1 cellular context compared by ENCODE assay signal in the genomic region with DNA sequence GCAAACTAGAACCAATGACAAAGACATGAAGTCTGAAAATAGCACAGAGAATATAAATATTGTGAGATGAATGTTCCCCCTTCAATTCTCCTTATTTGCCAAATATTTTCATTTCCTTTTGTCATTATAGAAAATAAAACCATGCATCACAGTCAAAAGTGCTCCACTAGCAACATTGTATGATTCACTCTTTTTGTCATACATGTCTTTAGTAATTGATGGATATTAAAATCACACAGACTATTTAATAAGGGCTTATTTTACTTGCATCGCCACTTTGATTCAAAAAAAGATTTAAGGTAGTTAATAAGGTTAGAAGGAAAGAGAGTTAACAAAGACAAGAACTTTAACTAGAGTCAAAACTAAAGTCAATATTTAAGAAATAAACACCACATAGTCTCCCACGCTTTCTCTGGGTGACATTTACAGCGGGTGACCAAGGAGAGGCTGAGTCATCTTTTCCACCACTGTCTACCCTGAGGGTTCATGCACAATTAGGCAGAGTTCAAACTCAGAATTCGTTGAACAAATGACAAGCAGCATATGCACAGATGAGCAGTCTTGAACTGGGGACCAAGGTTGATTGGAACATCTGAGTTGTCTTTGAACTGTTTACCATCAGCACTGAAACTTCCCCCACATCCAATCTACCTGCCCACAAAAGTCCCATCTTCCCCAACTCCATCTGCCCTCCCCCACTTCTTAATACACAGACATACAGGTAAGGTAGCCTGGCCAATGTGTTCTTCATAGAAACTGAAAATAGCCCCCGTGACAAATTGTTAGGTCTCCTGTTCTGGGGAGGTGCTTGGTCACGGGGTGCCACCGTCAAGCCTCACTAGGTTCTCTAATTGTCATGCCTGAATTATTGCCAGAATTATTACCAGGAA.
TF ChIP-seq lines count a peak whose summit lies in the region.

No MANE protein-coding gene starts in this region.

TF ChIP-seq in GM12878, 131 proteins besides CTCF, POLR2A, EP300 and RAD21 (continued from another document and continues in another):
- TF ChIP-seq ZBED1 (IDR thresholded peaks at IDR 0.05; ENCODE audit: borderline replicate concordance) (peak; percentile 90; the same call in 1 of the 2 replicates), SIX5 (IDR thresholded peaks at IDR 0.05; ENCODE audit: low read depth, low read length, severe bottlenecking) (no peak), CHD1 (IDR thresholded peaks at IDR 0.05; ENCODE audit: low read depth, low read length) (no peak), SRF (IDR thresholded peaks at IDR 0.05; ENCODE audit: low read depth in 2 of 2, low read length in 2 of 2) (no peak), WRNIP1 (IDR thresholded peaks at IDR 0.05; ENCODE audit: borderline replicate concordance, low read depth, low read length) (no peak), SREBF2 (IDR thresholded peaks at IDR 0.05; ENCODE audit: low read length) (no peak), MXI1 (IDR thresholded peaks at IDR 0.05; ENCODE audit: low read depth, low read length) (no peak), PML (IDR thresholded peaks at IDR 0.05; ENCODE audit: low read length) (peak; percentile 79), EZH2 (IDR thresholded peaks at IDR 0.05; ENCODE audit: borderline replicate concordance, control insufficient read depth, low read depth, low read length) (no peak), PAX5 (IDR thresholded peaks at IDR 0.05; ENCODE audit: borderline replicate concordance, low read depth, low read length) (peak; percentile 90), RAD51 (IDR thresholded peaks at IDR 0.05) (peak; percentile 76), TARDBP (IDR thresholded peaks at IDR 0.05; ENCODE audit: borderline replicate concordance) (no peak), FOXM1 (IDR thresholded peaks at IDR 0.05; ENCODE audit: low read depth, low read length) (peak; percentile 83; the same call in 1 of the 2 replicates), SP1 (IDR thresholded peaks at IDR 0.05; ENCODE audit: low read depth, low read length) (no peak), SUZ12 (IDR thresholded peaks at IDR 0.05; ENCODE audit: unreplicated experiment) (no peak), CHD2 (IDR thresholded peaks at IDR 0.05; ENCODE audit: borderline replicate concordance, low read depth, low read length) (no peak), BHLHE40 (IDR thresholded peaks at IDR 0.05; ENCODE audit: borderline replicate concordance in 1 of 2, low read depth in 2 of 2, low read length in 1 of 2) (peak; percentile 71 to 73), HDAC6 (IDR thresholded peaks at IDR 0.05; ENCODE audit: unreplicated experiment) (no peak), RFX5 (IDR thresholded peaks at IDR 0.05; ENCODE audit: low read depth, low read length) (no peak), IKZF2 (IDR thresholded peaks at IDR 0.05) (peak; percentile 69 to 71; a peak in 3 of 4 replicates), BCL11A (IDR thresholded peaks at IDR 0.05; ENCODE audit: low read depth, low read length) (peak; percentile 91), POLR2AphosphoS2 (IDR thresholded peaks at IDR 0.05; ENCODE audit: low read depth, low read length) (no peak), TCF3 (IDR thresholded peaks at IDR 0.05; ENCODE audit: borderline replicate concordance, insufficient read depth, low read depth, low read length) (no peak), RBBP5 (conservative IDR thresholded peaks at IDR 0.05) (no peak), CREM (IDR thresholded peaks at IDR 0.05; ENCODE audit: low read depth) (peak; percentile 81), YY1 (IDR thresholded peaks at IDR 0.05; ENCODE audit: low read depth, low read length) (no peak), MYB (IDR thresholded peaks at IDR 0.05; ENCODE audit: borderline replicate concordance, low read depth, low read length) (no peak), BRCA1 (IDR thresholded peaks at IDR 0.05; ENCODE audit: low read depth, low read length) (no peak), NFYA (IDR thresholded peaks at IDR 0.05; ENCODE audit: borderline replicate concordance, low read depth, low read length) (no peak), FOS (IDR thresholded peaks at IDR 0.05; ENCODE audit: borderline replicate concordance, extremely low read depth, insufficient read length) (no peak), ZNF384 (IDR thresholded peaks at IDR 0.05; ENCODE audit: borderline replicate concordance, low read depth, low read length) (no peak), HDGF (IDR thresholded peaks at IDR 0.05) (no peak)
- TF ChIP-seq, protein P1, sequence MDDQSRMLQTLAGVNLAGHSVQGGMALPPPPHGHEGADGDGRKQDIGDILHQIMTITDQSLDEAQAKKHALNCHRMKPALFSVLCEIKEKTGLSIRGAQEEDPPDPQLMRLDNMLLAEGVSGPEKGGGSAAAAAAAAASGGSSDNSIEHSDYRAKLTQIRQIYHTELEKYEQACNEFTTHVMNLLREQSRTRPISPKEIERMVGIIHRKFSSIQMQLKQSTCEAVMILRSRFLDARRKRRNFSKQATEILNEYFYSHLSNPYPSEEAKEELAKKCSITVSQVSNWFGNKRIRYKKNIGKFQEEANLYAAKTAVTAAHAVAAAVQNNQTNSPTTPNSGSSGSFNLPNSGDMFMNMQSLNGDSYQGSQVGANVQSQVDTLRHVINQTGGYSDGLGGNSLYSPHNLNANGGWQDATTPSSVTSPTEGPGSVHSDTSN (IDR thresholded peaks at IDR 0.05; ENCODE audit: insufficient replicate concordance, low read depth, low read length) = no peak
- TF ChIP-seq, protein P2, sequence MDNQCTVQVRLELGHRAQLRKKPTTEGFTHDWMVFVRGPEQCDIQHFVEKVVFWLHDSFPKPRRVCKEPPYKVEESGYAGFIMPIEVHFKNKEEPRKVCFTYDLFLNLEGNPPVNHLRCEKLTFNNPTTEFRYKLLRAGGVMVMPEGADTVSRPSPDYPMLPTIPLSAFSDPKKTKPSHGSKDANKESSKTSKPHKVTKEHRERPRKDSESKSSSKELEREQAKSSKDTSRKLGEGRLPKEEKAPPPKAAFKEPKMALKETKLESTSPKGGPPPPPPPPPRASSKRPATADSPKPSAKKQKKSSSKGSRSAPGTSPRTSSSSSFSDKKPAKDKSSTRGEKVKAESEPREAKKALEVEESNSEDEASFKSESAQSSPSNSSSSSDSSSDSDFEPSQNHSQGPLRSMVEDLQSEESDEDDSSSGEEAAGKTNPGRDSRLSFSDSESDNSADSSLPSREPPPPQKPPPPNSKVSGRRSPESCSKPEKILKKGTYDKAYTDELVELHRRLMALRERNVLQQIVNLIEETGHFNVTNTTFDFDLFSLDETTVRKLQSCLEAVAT (IDR thresholded peaks at IDR 0.05) = no peak
- TF ChIP-seq, protein P3, sequence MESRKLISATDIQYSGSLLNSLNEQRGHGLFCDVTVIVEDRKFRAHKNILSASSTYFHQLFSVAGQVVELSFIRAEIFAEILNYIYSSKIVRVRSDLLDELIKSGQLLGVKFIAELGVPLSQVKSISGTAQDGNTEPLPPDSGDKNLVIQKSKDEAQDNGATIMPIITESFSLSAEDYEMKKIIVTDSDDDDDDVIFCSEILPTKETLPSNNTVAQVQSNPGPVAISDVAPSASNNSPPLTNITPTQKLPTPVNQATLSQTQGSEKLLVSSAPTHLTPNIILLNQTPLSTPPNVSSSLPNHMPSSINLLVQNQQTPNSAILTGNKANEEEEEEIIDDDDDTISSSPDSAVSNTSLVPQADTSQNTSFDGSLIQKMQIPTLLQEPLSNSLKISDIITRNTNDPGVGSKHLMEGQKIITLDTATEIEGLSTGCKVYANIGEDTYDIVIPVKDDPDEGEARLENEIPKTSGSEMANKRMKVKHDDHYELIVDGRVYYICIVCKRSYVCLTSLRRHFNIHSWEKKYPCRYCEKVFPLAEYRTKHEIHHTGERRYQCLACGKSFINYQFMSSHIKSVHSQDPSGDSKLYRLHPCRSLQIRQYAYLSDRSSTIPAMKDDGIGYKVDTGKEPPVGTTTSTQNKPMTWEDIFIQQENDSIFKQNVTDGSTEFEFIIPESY (IDR thresholded peaks at IDR 0.05) = no peak
- TF ChIP-seq, protein P4, sequence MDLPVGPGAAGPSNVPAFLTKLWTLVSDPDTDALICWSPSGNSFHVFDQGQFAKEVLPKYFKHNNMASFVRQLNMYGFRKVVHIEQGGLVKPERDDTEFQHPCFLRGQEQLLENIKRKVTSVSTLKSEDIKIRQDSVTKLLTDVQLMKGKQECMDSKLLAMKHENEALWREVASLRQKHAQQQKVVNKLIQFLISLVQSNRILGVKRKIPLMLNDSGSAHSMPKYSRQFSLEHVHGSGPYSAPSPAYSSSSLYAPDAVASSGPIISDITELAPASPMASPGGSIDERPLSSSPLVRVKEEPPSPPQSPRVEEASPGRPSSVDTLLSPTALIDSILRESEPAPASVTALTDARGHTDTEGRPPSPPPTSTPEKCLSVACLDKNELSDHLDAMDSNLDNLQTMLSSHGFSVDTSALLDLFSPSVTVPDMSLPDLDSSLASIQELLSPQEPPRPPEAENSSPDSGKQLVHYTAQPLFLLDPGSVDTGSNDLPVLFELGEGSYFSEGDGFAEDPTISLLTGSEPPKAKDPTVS (IDR thresholded peaks at IDR 0.05; ENCODE audit: low read depth, low read length) = no peak
- TF ChIP-seq, protein P5, sequence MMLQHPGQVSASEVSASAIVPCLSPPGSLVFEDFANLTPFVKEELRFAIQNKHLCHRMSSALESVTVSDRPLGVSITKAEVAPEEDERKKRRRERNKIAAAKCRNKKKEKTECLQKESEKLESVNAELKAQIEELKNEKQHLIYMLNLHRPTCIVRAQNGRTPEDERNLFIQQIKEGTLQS (IDR thresholded peaks at IDR 0.05; ENCODE audit: borderline replicate concordance, extremely low read depth, low read depth, low read length) = no peak
- TF ChIP-seq, protein P6, sequence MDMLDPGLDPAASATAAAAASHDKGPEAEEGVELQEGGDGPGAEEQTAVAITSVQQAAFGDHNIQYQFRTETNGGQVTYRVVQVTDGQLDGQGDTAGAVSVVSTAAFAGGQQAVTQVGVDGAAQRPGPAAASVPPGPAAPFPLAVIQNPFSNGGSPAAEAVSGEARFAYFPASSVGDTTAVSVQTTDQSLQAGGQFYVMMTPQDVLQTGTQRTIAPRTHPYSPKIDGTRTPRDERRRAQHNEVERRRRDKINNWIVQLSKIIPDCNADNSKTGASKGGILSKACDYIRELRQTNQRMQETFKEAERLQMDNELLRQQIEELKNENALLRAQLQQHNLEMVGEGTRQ (IDR thresholded peaks at IDR 0.05; ENCODE audit: borderline replicate concordance, low read depth, low read length) = no peak
- TF ChIP-seq, protein P7, sequence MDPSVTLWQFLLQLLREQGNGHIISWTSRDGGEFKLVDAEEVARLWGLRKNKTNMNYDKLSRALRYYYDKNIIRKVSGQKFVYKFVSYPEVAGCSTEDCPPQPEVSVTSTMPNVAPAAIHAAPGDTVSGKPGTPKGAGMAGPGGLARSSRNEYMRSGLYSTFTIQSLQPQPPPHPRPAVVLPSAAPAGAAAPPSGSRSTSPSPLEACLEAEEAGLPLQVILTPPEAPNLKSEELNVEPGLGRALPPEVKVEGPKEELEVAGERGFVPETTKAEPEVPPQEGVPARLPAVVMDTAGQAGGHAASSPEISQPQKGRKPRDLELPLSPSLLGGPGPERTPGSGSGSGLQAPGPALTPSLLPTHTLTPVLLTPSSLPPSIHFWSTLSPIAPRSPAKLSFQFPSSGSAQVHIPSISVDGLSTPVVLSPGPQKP (IDR thresholded peaks at IDR 0.05; ENCODE audit: low read depth, low read length) = no peak
- TF ChIP-seq, protein P8, sequence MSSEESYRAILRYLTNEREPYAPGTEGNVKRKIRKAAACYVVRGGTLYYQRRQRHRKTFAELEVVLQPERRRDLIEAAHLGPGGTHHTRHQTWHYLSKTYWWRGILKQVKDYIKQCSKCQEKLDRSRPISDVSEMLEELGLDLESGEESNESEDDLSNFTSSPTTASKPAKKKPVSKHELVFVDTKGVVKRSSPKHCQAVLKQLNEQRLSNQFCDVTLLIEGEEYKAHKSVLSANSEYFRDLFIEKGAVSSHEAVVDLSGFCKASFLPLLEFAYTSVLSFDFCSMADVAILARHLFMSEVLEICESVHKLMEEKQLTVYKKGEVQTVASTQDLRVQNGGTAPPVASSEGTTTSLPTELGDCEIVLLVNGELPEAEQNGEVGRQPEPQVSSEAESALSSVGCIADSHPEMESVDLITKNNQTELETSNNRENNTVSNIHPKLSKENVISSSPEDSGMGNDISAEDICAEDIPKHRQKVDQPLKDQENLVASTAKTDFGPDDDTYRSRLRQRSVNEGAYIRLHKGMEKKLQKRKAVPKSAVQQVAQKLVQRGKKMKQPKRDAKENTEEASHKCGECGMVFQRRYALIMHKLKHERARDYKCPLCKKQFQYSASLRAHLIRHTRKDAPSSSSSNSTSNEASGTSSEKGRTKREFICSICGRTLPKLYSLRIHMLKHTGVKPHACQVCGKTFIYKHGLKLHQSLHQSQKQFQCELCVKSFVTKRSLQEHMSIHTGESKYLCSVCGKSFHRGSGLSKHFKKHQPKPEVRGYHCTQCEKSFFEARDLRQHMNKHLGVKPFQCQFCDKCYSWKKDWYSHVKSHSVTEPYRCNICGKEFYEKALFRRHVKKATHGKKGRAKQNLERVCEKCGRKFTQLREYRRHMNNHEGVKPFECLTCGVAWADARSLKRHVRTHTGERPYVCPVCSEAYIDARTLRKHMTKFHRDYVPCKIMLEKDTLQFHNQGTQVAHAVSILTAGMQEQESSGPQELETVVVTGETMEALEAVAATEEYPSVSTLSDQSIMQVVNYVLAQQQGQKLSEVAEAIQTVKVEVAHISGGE (CRISPR knock-in tag; IDR thresholded peaks at IDR 0.05) = no peak
- TF ChIP-seq, protein P9, sequence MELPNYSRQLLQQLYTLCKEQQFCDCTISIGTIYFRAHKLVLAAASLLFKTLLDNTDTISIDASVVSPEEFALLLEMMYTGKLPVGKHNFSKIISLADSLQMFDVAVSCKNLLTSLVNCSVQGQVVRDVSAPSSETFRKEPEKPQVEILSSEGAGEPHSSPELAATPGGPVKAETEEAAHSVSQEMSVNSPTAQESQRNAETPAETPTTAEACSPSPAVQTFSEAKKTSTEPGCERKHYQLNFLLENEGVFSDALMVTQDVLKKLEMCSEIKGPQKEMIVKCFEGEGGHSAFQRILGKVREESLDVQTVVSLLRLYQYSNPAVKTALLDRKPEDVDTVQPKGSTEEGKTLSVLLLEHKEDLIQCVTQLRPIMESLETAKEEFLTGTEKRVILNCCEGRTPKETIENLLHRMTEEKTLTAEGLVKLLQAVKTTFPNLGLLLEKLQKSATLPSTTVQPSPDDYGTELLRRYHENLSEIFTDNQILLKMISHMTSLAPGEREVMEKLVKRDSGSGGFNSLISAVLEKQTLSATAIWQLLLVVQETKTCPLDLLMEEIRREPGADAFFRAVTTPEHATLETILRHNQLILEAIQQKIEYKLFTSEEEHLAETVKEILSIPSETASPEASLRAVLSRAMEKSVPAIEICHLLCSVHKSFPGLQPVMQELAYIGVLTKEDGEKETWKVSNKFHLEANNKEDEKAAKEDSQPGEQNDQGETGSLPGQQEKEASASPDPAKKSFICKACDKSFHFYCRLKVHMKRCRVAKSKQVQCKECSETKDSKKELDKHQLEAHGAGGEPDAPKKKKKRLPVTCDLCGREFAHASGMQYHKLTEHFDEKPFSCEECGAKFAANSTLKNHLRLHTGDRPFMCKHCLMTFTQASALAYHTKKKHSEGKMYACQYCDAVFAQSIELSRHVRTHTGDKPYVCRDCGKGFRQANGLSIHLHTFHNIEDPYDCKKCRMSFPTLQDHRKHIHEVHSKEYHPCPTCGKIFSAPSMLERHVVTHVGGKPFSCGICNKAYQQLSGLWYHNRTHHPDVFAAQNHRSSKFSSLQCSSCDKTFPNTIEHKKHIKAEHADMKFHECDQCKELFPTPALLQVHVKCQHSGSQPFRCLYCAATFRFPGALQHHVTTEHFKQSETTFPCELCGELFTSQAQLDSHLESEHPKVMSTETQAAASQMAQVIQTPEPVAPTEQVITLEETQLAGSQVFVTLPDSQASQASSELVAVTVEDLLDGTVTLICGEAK (IDR thresholded peaks at IDR 0.05; ENCODE audit: borderline replicate concordance) = no peak
